Comparison of ENCODE assay signal across 22 cellular contexts in the genomic region with DNA sequence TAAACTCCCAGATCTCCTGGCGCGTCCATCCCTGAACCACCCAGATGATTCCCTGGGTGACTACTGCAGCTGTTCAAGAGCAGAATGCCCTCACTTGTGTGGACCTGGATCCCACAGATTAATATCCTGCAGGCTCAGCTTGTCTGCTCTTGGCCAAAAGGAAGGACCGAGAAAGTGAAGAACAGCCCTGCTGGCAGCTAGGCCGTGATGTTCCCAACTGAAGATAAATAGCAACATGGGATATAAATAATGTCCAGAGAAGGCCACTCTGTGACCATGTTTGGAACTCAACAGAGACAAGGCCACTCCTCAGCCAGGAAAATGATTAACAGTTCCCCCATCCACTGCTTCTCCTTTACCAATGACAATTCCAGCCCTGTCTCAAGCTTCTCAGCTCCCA. TPM values are rescaled to one million over a fixed set of nuclear protein-coding genes. Genes with fewer than 3 reads are reported as not detected.
DNase-seq lines count a peak whose midpoint lies in the region; ATAC-seq and TF ChIP-seq lines count a peak whose summit lies in the region.
"Had no signal": no experiment of that assay in that cellular context is flagged by ENCODE, and none has a peak within 500 bp of the region (broad histone marks: within the 10 kb centered on the region; RNA-seq: fewer than 3 reads in every experiment).

No MANE protein-coding gene starts in this region.

- H3K9me3 ChIP-seq in esophagus muscularis mucosa (no peaks in the 10 kb centered on the region), sigmoid colon (no peaks in the 10 kb centered on the region), aorta (ENCODE audit: control insufficient read depth, low read length) (no peaks in the 10 kb centered on the region)

- H3K4me3 Mint-ChIP-seq in HFFc6, result no peak overlapping the region
- H3K4me3 Mint-ChIP-seq: CD8-positive, alpha-beta T cell had no signal

- TF ChIP-seq CTCF in esophagus muscularis mucosa (IDR thresholded peaks at IDR 0.05), result no peak
- no peak for TF ChIP-seq CTCF in sigmoid colon (IDR thresholded peaks at IDR 0.05)
- no peak for TF ChIP-seq CTCF in HFFc6 (IDR thresholded peaks at IDR 0.05)

- no peak overlapping the region for H3K27ac Mint-ChIP-seq in HFFc6
- H3K27ac Mint-ChIP-seq: CD8-positive, alpha-beta T cell had no signal

- no peak for TF ChIP-seq EP300 in esophagus muscularis mucosa (IDR thresholded peaks at IDR 0.05)
- peak in 3 of 4 donors; percentile 59 to 81 (median 73) for TF ChIP-seq EP300 in sigmoid colon (IDR thresholded peaks at IDR 0.05)

- no peaks in the 10 kb centered on the region for H3K4me1 Mint-ChIP-seq in HFFc6 (ENCODE audit: low read depth)

- no peaks in the 10 kb centered on the region for H3K36me3 Mint-ChIP-seq in HFFc6 (ENCODE audit: low read depth)
- H3K36me3 Mint-ChIP-seq: CD8-positive, alpha-beta T cell had no signal

- peaks cover 2% of the 10 kb centered on the region for H3K27me3 Mint-ChIP-seq in HFFc6 (ENCODE audit: insufficient read depth)

- H3K27me3 ChIP-seq in esophagus muscularis mucosa (no peaks in the 10 kb centered on the region), sigmoid colon (no peaks in the 10 kb centered on the region), aorta (ENCODE audit: control insufficient read depth in 1 of 2, insufficient read depth in 2 of 2, low read length in 1 of 2) (no peaks in the 10 kb centered on the region)

- 51% methylated on average over 4 of the region's 4 CpGs for WGBS in esophagus muscularis mucosa
- 82 to 88% methylated on average over 4 of the region's 4 CpGs for WGBS in sigmoid colon, 2 donors
- 83 to 95% methylated on average over 4 of the region's 4 CpGs for WGBS in aorta, 2 donors

- H3K36me3 ChIP-seq in esophagus muscularis mucosa (no peaks in the 10 kb centered on the region), sigmoid colon (no peaks in the 10 kb centered on the region), aorta (ENCODE audit: control insufficient read depth in 1 of 2, insufficient read depth in 2 of 2, low read length in 1 of 2) (no peaks in the 10 kb centered on the region)
- H3K36me3 ChIP-seq: BLaER1 treated with 17β-estradiol and CSF1 and Interleukin-3, amounts not matched to agents 10 nM and 100 nM had no signal

- peaks cover 0 to 36% (median 27%) of the 10 kb centered on the region in 4 donors for H3K4me1 ChIP-seq in esophagus muscularis mucosa
- peaks cover 0 to 32% (median 22%) of the 10 kb centered on the region in 4 donors for H3K4me1 ChIP-seq in sigmoid colon
- H3K4me1 ChIP-seq in aorta (ENCODE audit: control insufficient read depth in 1 of 2, insufficient read depth in 2 of 2, low read length in 2 of 2), result no peaks in the 10 kb centered on the region
- H3K4me1 ChIP-seq: BLaER1 treated with 17β-estradiol and CSF1 and Interleukin-3, amounts not matched to agents 10 nM and 100 nM had no signal

- intact Hi-C loops in esophagus muscularis mucosa (cut with DNase I) (no loop called here), left ventricle myocardium superior (cut with micrococcal nuclease) (no loop called here), sigmoid colon (cut with DNase I) (no loop called here), aorta (cut with DNase I) (no loop called here)

- no peak for DNase-seq in esophagus muscularis mucosa (ENCODE audit: extremely low spot score)
- DNase-seq in left ventricle myocardium superior, result no peak
- DNase-seq in sigmoid colon, result peak; percentile 84
- DNase-seq in aorta, result no peak
- DNase-seq in NCI-H187 treated with DMSO at 0.1 percent for 48 hours (lab: John Stamatoyannopoulos, UW), result no peak
- no peak for DNase-seq in activated CD8-positive, alpha-beta memory T cell treated with anti-CD3 and anti-CD28 coated beads for 24 hours
- DNase-seq in HFFc6, result no peak
- DNase-seq: CD8-positive, alpha-beta T cell; DMS53; EL; KBM-7; NCI-H1105 treated with DMSO at 0.1 percent for 48 hours; NCI-H1694 treated with DMSO at 0.1 percent for 48 hours; NCI-H2227 treated with DMSO at 0.1 percent for 48 hours; NCI-H510A treated with DMSO at 0.1 percent for 48 hours; NCI-H774; OCI-M1; SHP77 treated with DMSO at 0.1 percent for 48 hours had no signal

- TF ChIP-seq POLR2A in esophagus muscularis mucosa (IDR thresholded peaks at IDR 0.05; ENCODE audit: low read depth) (no peak), sigmoid colon (IDR thresholded peaks at IDR 0.05) (no peak)

- H3K9me3 Mint-ChIP-seq in HFFc6, result no peaks in the 10 kb centered on the region
- H3K9me3 Mint-ChIP-seq: CD8-positive, alpha-beta T cell had no signal

- ATAC-seq in left ventricle myocardium superior, result peak; percentile 38
- peak; percentile 35 for ATAC-seq in aorta (ENCODE audit: low FRiP score)
- ATAC-seq: CD8-positive, alpha-beta T cell; GM12878; HepG2 had no signal

- no peak overlapping the region for H3K4me3 ChIP-seq in esophagus muscularis mucosa
- no peak overlapping the region for H3K4me3 ChIP-seq in sigmoid colon
- H3K4me3 ChIP-seq in aorta (ENCODE audit: low read length in 2 of 2), result no peak overlapping the region
- H3K4me3 ChIP-seq: BLaER1 treated with 17β-estradiol and CSF1 and Interleukin-3, amounts not matched to agents 10 nM and 100 nM; GM12878 had no signal

- H3K27ac ChIP-seq in esophagus muscularis mucosa (replicated peaks in 1 of 4) (peak overlapping the region; percentile 68 to 81 (median 76)), sigmoid colon (peak overlapping the region; percentile 64 to 81 (median 76)), aorta (ENCODE audit: low read depth in 1 of 2, low read length in 2 of 2) (no peak overlapping the region)
- H3K27ac ChIP-seq: BLaER1 treated with 17β-estradiol and CSF1 and Interleukin-3, amounts not matched to agents 10 nM and 100 nM had no signal

RNA-seq across cellular contexts. Expression of a gene that starts 21.5 kb away (rescaled TPM):
- total RNA-seq in esophagus muscularis mucosa (under 1 TPM in 1 of 4 donors, not detected in 3; 0.33 TPM), left ventricle myocardium superior (not detected), sigmoid colon (under 1 TPM in 1 of 4 donors, not detected in 3; 0.14 TPM), aorta (not detected)
- polyA plus RNA-seq in sigmoid colon (not detected), aorta (not detected)
- total RNA-seq in HFFc6 (2021; fragmentation: NEBNext Ultra II Directional; extraction: Animal tissue kit (Norgen Biotek cat#: 25700)), result not detected
- total RNA-seq: CD8-positive, alpha-beta T cell; GM12878; H1; HepG2 had no signal
- polyA plus RNA-seq: GM12878, H1, HepG2 had no signal

Comparison
In these comparisons a context has a peak if more than half of its experiments do, and no peak if none do; other contexts are left out.
1. H3K27ac ChIP-seq: peak in esophagus muscularis mucosa (4 of 4) and sigmoid colon (4 of 4); none in aorta (0 of 2).